ENCODE assay signal across 21 cellular contexts in genomic region chrX:110331444-110332025, GRCh38. TPM values are rescaled to one million over a fixed set of nuclear protein-coding genes. Genes with fewer than 3 reads are reported as not detected.
"Had no signal": no experiment of that assay in that cellular context is flagged by ENCODE, and none has a peak within 500 bp of the region (broad histone marks: within the 10 kb centered on the region; RNA-seq: fewer than 3 reads in every experiment).

No MANE protein-coding gene starts in this region.

- H3K36me3 ChIP-seq: cardiac muscle cell, esophagus squamous epithelium, heart right ventricle, left ventricle myocardium inferior, thyroid gland had no signal

- H3K27ac ChIP-seq: cardiac muscle cell, esophagus squamous epithelium, heart right ventricle, left ventricle myocardium inferior, thyroid gland had no signal

- DNase-seq: activated CD4-positive, alpha-beta memory T cell treated with anti-CD3 and anti-CD28 coated beads, Interleukin-2, amount 10 ng/mL, durations not matched to agents 7 days and 5 days; activated CD4-positive, alpha-beta T cell treated with anti-CD3 and anti-CD28 coated beads for 48 hours; activated CD4-positive, CD25-positive, alpha-beta regulatory T cell; activated CD8-positive, alpha-beta memory T cell treated with anti-CD3 and anti-CD28 coated beads, Interleukin-2, amount 10 ng/mL, durations not matched to agents 7 days and 5 days; activated naive CD8-positive, alpha-beta T cell treated with anti-CD3 and anti-CD28 coated beads for 36 hours; amniotic stem cell; effector memory CD4-positive, alpha-beta T cell; esophagus squamous epithelium; heart right ventricle; kidney glomerular epithelial cell; left ventricle myocardium inferior; mammary epithelial cell; nephron progenitor cell; nucleus accumbens; stimulated activated CD4-positive, alpha-beta T cell treated with anti-CD3 and anti-CD28 coated beads, Interleukin-12 subunit alpha, Interleukin-12 subunit beta, amount 100 ng/mL, for 4 hours; stimulated activated CD4-positive, alpha-beta T cell treated with anti-CD3 and anti-CD28 coated beads, Interleukin-2, amount 100 ng/mL, for 24 hours; stimulated activated naive CD4-positive, alpha-beta T cell treated with Interleukin-2 at 50 U/mL for 16 hours; thyroid gland had no signal

- H3K27me3 ChIP-seq: cardiac muscle cell, esophagus squamous epithelium, thyroid gland had no signal

- H3K4me1 ChIP-seq: esophagus squamous epithelium, left ventricle myocardium inferior, thyroid gland had no signal

- ATAC-seq: activated CD8-positive, alpha-beta memory T cell treated with anti-CD3 and anti-CD28 coated beads, Interleukin-2, amount 10 ng/mL, durations not matched to agents 7 days and 5 days; heart right ventricle had no signal

- H3K4me3 ChIP-seq: cardiac muscle cell, esophagus squamous epithelium, heart right ventricle, left ventricle myocardium inferior, thyroid gland had no signal

- FAIRE-seq: endothelial cell of umbilical vein had no signal

- H3K9me3 ChIP-seq: esophagus squamous epithelium, heart right ventricle, left ventricle myocardium inferior, thyroid gland had no signal

RNA-seq across cellular contexts. Expression of gene RTL9, which starts 27.1 kb away (rescaled TPM):
- total RNA-seq: activated CD4-positive, alpha-beta memory T cell treated with anti-CD3 and anti-CD28 coated beads, Interleukin-2, amount 10 ng/mL, durations not matched to agents 7 days and 5 days; activated CD8-positive, alpha-beta memory T cell treated with anti-CD3 and anti-CD28 coated beads, Interleukin-2, amount 10 ng/mL, durations not matched to agents 7 days and 5 days; activated naive CD8-positive, alpha-beta T cell treated with anti-CD3 and anti-CD28 coated beads for 36 hours; endothelial cell of umbilical vein; esophagus squamous epithelium; ureter had no signal
- polyA plus RNA-seq: endothelial cell of umbilical vein had no signal
